Comparison of ENCODE assay signal across 25 cellular contexts in genomic region chr16:51426276-51426675, GRCh38.
"Had no signal": no experiment of that assay in that cellular context is flagged by ENCODE, and none has a peak within 500 bp of the region (broad histone marks: within the 10 kb centered on the region; RNA-seq: fewer than 3 reads in every experiment).

No MANE protein-coding gene starts in this region.

- H3K4me3 ChIP-seq: cardiac muscle cell, SJCRH30 had no signal

- H3K36me3 ChIP-seq: brain microvascular endothelial cell, cardiac muscle cell, SJCRH30 had no signal

- H3K9me3 ChIP-seq: SJCRH30, SK-N-SH had no signal

- H3K27me3 ChIP-seq: brain microvascular endothelial cell, cardiac muscle cell, SJCRH30 had no signal

- H3K27ac ChIP-seq: brain microvascular endothelial cell, cardiac muscle cell, SJCRH30, VCaP had no signal

- DNase-seq: activated CD4-positive, alpha-beta T cell treated with anti-CD3 and anti-CD28 coated beads for 4 hours; activated CD8-positive, alpha-beta memory T cell treated with anti-CD3 and anti-CD28 coated beads, Interleukin-2, amount 50 U/mL, for 4 hours; activated CD8-positive, alpha-beta T cell treated with anti-CD3 and anti-CD28 coated beads for 36 hours; activated gamma-delta T cell treated with Interleukin-2 at 50 U/mL for 16 hours; activated naive CD4-positive, alpha-beta T cell treated with anti-CD3 and anti-CD28 coated beads, Interleukin-2, amount 10 ng/mL, durations not matched to agents 7 days and 5 days; activated naive CD8-positive, alpha-beta T cell treated with anti-CD3 and anti-CD28 coated beads for 36 hours; activated T-cell treated with anti-CD3 and anti-CD28 coated beads, Interleukin-2, amount 50 U/mL, for 72 hours; brain microvascular endothelial cell; NCI-H1048; NCI-H146; NCI-H187 treated with DMSO at 0.1 percent for 48 hours; NCI-H2171; NCI-H345; NCI-H510A; NCI-H526 treated with DMSO at 0.1 percent for 48 hours; NCI-H82; Right ventricle myocardium superior; RPMI8226; SJCRH30; SK-N-SH; T-helper 1 cell had no signal

- H3K9ac ChIP-seq: SK-N-SH had no signal

- ATAC-seq: activated CD4-positive, CD25-positive, alpha-beta regulatory T cell treated with anti-CD3 and anti-CD28 coated beads, Interleukin-2, amount 50 U/mL, for 24 hours; activated CD8-positive, alpha-beta T cell treated with anti-CD3 and anti-CD28 coated beads for 36 hours; activated T-cell treated with anti-CD3 and anti-CD28 coated beads, Interleukin-2, amount 50 U/mL, for 72 hours; Panc1 had no signal

- H3K4me2 ChIP-seq: SK-N-SH had no signal
